Comparison of ENCODE assay signal across 26 cellular contexts in the genomic region with DNA sequence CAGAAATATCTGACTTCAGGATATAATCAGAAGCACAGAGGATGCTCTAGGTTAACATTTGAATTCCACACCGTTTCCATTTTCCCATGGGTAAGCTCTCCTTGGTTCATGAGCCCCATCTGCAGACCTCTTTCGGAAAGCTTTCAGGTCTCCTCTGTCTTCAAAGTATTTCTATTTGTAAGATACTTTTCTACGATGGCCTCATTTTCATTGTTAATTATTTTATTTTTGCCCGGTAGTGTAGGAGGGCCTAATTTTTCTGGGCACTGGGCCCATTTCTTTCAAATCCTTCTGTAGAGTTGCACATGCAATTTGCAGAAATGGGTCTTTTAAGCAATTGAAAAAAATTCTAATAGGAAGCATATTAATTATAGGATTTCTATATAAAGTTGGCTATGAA. TPM values are rescaled to one million over a fixed set of nuclear protein-coding genes. Genes with fewer than 3 reads are reported as not detected.
A peak's percentile ranks its signal among the peaks of the same experiment; 100 is the strongest.
DNase-seq lines count a peak whose midpoint lies in the region; ATAC-seq and TF ChIP-seq lines count a peak whose summit lies in the region.
"Had no signal": no experiment of that assay in that cellular context is flagged by ENCODE, and none has a peak within 500 bp of the region (broad histone marks: within the 10 kb centered on the region; RNA-seq: fewer than 3 reads in every experiment).

No MANE protein-coding gene starts in this region.

- no peak overlapping the region for H3K23ac ChIP-seq in H9 (ENCODE audit: insufficient read length, low read depth, low read length)

- no peaks in the 10 kb centered on the region for H3K9me3 Mint-ChIP-seq in H9
- H3K9me3 Mint-ChIP-seq: activated naive CD4-positive, alpha-beta T cell treated with anti-CD3 and anti-CD28 coated beads for 36 hours; CD14-positive monocyte; T-helper 1 cell treated with Interleukin-12 subunit alpha and Interleukin-12 subunit beta and Interleukin-4 antibody, amounts not matched to agents 30 μg/mL and 1 μg/mL, for 36 hours had no signal

- no CpG with 5 or more reads among the region's 4 CpGs for WGBS in H9 (ENCODE audit: extremely low coverage, insufficient read length, low lambda C conversion rate)
- WGBS in SK-N-SH (ENCODE audit: low lambda C conversion rate) = 79% methylated on average over 4 of the region's 4 CpGs

- peaks cover 22 to 80% (median 64%) of the 10 kb centered on the region in 3 experiments; a peak in 6 of 7 replicates for H3K36me3 Mint-ChIP-seq in H9 (ENCODE audit: insufficient read depth in 1 of 3, low read depth in 3 of 3)

- H4K91ac ChIP-seq in H9 (ENCODE audit: insufficient read length, low read depth, low read length) = no peak overlapping the region

- no peak overlapping the region for H4K5ac ChIP-seq in H9 (ENCODE audit: insufficient read length, low read depth, low read length)

- H3K4me1 Mint-ChIP-seq in H9 = peaks cover 27 to 46% of the 10 kb centered on the region in 2 experiments
- H3K4me1 Mint-ChIP-seq: activated CD4-positive, alpha-beta T cell treated with anti-CD3 and anti-CD28 coated beads for 36 hours; CD14-positive monocyte had no signal

- no peak for TF ChIP-seq EP300 in SK-N-SH (IDR thresholded peaks at IDR 0.05; ENCODE audit: borderline replicate concordance in 1 of 2, low read depth in 1 of 2, low read length in 1 of 2)

- peak overlapping the region; percentile 38 to 72 (median 40); a peak in 4 of 7 replicates for H3K27ac Mint-ChIP-seq in H9
- H3K27ac Mint-ChIP-seq: activated CD4-positive, alpha-beta T cell treated with anti-CD3 and anti-CD28 coated beads for 36 hours; activated naive CD4-positive, alpha-beta T cell treated with anti-CD3 and anti-CD28 coated beads for 36 hours; CD14-positive monocyte; T-helper 1 cell treated with Interleukin-12 subunit alpha and Interleukin-12 subunit beta and Interleukin-4 antibody, amounts not matched to agents 30 μg/mL and 1 μg/mL, for 36 hours had no signal

- no peaks in the 10 kb centered on the region for H3K27me3 ChIP-seq in H9 (ENCODE audit: insufficient read depth, low read length)
- H3K27me3 ChIP-seq in SK-N-SH (ENCODE audit: insufficient read depth) = no peaks in the 10 kb centered on the region
- no peaks in the 10 kb centered on the region for H3K27me3 ChIP-seq in PC-9 (ENCODE audit: insufficient read depth, low read depth)
- H3K27me3 ChIP-seq: esophagus squamous epithelium, heart right ventricle, MG63, neutrophil, SJSA1, transverse colon had no signal

- H2BK20ac ChIP-seq in H9 (ENCODE audit: low read depth, low read length, poor library complexity, severe bottlenecking) = no peak overlapping the region

- no peak overlapping the region for H3K4me3 Mint-ChIP-seq in H9
- H3K4me3 Mint-ChIP-seq: activated CD4-positive, alpha-beta T cell treated with anti-CD3 and anti-CD28 coated beads for 36 hours; activated naive CD4-positive, alpha-beta T cell treated with anti-CD3 and anti-CD28 coated beads for 36 hours; CD14-positive monocyte; T-helper 1 cell treated with Interleukin-12 subunit alpha and Interleukin-12 subunit beta and Interleukin-4 antibody, amounts not matched to agents 30 μg/mL and 1 μg/mL, for 36 hours had no signal

- H3K79me2 ChIP-seq in H9 (ENCODE audit: insufficient read depth, low read length) (0 out of 2 replicates have a peak, but pooled peaks cover 2% of the 10 kb centered on the region), SK-N-SH (ENCODE audit: insufficient read depth) (peaks cover 6% of the 10 kb centered on the region; the same call in 1 of the 2 replicates), PC-9 (ENCODE audit: low read depth) (peaks cover 14% of the 10 kb centered on the region; the same call in 1 of the 2 replicates)

- no peak overlapping the region for H3K18ac ChIP-seq in H9 (ENCODE audit: insufficient read length, low read depth, low read length)

- no peak overlapping the region for H2BK5ac ChIP-seq in H9 (ENCODE audit: insufficient read length, low read length)

- H3K9me2 ChIP-seq in SK-N-SH (no peaks in the 10 kb centered on the region), PC-9 (ENCODE audit: insufficient read depth) (no peaks in the 10 kb centered on the region)

- TF ChIP-seq RAD21 in SK-N-SH (IDR thresholded peaks at IDR 0.05; ENCODE audit: low read length) = peak; percentile 45

- H3K9me3 ChIP-seq in H9 (ENCODE audit: control insufficient read depth, low read depth, low read length) (no peaks in the 10 kb centered on the region), SK-N-SH (no peaks in the 10 kb centered on the region), PC-9 (ENCODE audit: insufficient read depth, low read depth) (no peaks in the 10 kb centered on the region)
- H3K9me3 ChIP-seq: esophagus squamous epithelium, heart right ventricle, MG63, neutrophil, psoas muscle, SJSA1, transverse colon had no signal

- BruUV-seq in PC-9 (replicated peaks; lab: Mats Ljungman, UMichigan) = no TSS peak

- in situ Hi-C loops in GM13976 (cut with MboI; ENCODE audit: low sequenced_read_pairs, unreplicated experiment) = no loop called here

- intact Hi-C loops in PC-9 (cut with micrococcal nuclease; ENCODE audit: unreplicated experiment) = no loop called here

- no peaks in the 10 kb centered on the region for H4K20me1 ChIP-seq in H9 (ENCODE audit: control insufficient read depth, insufficient read depth, insufficient read length)
- H4K20me1 ChIP-seq in SK-N-SH (ENCODE audit: insufficient read depth) = no peaks in the 10 kb centered on the region
- H4K20me1 ChIP-seq in PC-9 (ENCODE audit: insufficient read depth) = peaks cover 32% of the 10 kb centered on the region

- no peaks in the 10 kb centered on the region for H3K79me1 ChIP-seq in H9 (ENCODE audit: insufficient read depth, low read depth, low read length, poor library complexity, severe bottlenecking)

- no peak overlapping the region for H2AK5ac ChIP-seq in H9 (ENCODE audit: insufficient read length, low read length)

- H2BK120ac ChIP-seq in H9 (ENCODE audit: low read depth, low read length, poor library complexity, severe bottlenecking) = no peak overlapping the region

- no peak for ATAC-seq in HG02840 (IDR thresholded peaks at IDR 0.05; ENCODE audit: low FRiP score, unreplicated experiment)
- ATAC-seq: activated CD4-positive, alpha-beta T cell treated with anti-CD3 and anti-CD28 coated beads for 36 hours; heart right ventricle; psoas muscle had no signal

- no peak overlapping the region for H3T11ph ChIP-seq in H9 (ENCODE audit: low read length)

- H3F3A ChIP-seq in SK-N-SH (replicated peaks; ENCODE audit: insufficient read depth) (peaks cover 3% of the 10 kb centered on the region), PC-9 (ENCODE audit: insufficient read depth, low read depth) (peaks cover 37% of the 10 kb centered on the region)

- H3K27ac ChIP-seq in H9 (ENCODE audit: insufficient read length, low read depth, low read length) (no peak overlapping the region), SK-N-SH (ENCODE audit: low read depth in 2 of 2, low read length in 1 of 2) (no peak overlapping the region; a peak in 1 of 4 replicates), PC-9 (no peak overlapping the region)
- H3K27ac ChIP-seq: esophagus squamous epithelium, GM23248, heart right ventricle, neutrophil, psoas muscle, SJSA1, transverse colon had no signal

- no peak overlapping the region for H3K4ac ChIP-seq in H9 (ENCODE audit: low read depth, low read length)

- H3K14ac ChIP-seq in H9 (ENCODE audit: insufficient read depth, low read length) = no peak overlapping the region

- H2BK12ac ChIP-seq in H9 (ENCODE audit: insufficient read length, low read depth, low read length) = no peak overlapping the region

- H3K4me3 ChIP-seq in SK-N-SH (ENCODE audit: low read depth in 2 of 2, low read length in 1 of 2) (no peak overlapping the region), fibroblast of pulmonary artery (replicated peaks; ENCODE audit: low read depth, low read length) (no peak overlapping the region), PC-9 (no peak overlapping the region)
- H3K4me3 ChIP-seq: esophagus squamous epithelium, GM23248, heart right ventricle, MG63, psoas muscle, SJSA1, transverse colon had no signal

- no peak overlapping the region for H3K56ac ChIP-seq in H9 (ENCODE audit: insufficient read length, low read depth, low read length)

- POLR2A ChIA-PET in SK-N-SH (lab: Yijun Ruan, JAX) = no interaction called here
- POLR2A ChIA-PET in PC-9 (lab: Charles Lee; ENCODE audit: unreplicated experiment) = no interaction called here

- DNase-seq in Ammon's horn (ENCODE audit: low spot score) (peak; percentile 9), H9 (no peak), SK-N-SH (no peak), fibroblast of pulmonary artery (ENCODE audit: low read depth) (peak; percentile 8), PC-9 (no peak), GM13976 (ENCODE audit: low spot score) (no peak)
- no peak for DNase-seq in activated T-cell treated with anti-CD3 and anti-CD28 coated beads, Interleukin-2, amount 50 U/mL, for 48 hours
- DNase-seq: activated CD4-positive, alpha-beta T cell treated with anti-CD3 and anti-CD28 coated beads for 36 hours; activated naive CD4-positive, alpha-beta T cell treated with anti-CD3 and anti-CD28 coated beads for 36 hours; activated T-cell treated with anti-CD3 and anti-CD28 coated beads, Interleukin-2, amount 50 U/mL, for 1 hour; cortex of kidney; esophagus squamous epithelium; GM23248; heart right ventricle; KBM-7; mesenchymal stem cell; MG63; NCI-H1436 treated with DMSO at 0.1 percent for 48 hours; NCI-H226; psoas muscle; transverse colon had no signal

- no peak overlapping the region for H4K8ac ChIP-seq in H9 (replicated peaks; ENCODE audit: insufficient read length, low read depth, low read length)

- peaks cover 5% of the 10 kb centered on the region for H3K4me1 ChIP-seq in H9 (ENCODE audit: insufficient read depth, low read length)
- H3K4me1 ChIP-seq in SK-N-SH (ENCODE audit: control insufficient read depth in 1 of 2, insufficient read depth in 2 of 2, low read depth in 1 of 2, low read length in 1 of 2) = peaks cover 0 to 48% of the 10 kb centered on the region in 2 experiments; a peak in 2 of 4 replicates
- H3K4me1 ChIP-seq in PC-9 (replicated peaks; ENCODE audit: insufficient read depth) = no peaks in the 10 kb centered on the region
- H3K4me1 ChIP-seq: esophagus squamous epithelium, psoas muscle, SJSA1, transverse colon had no signal

- H2BK15ac ChIP-seq in H9 (ENCODE audit: low read depth, low read length) = no peak overlapping the region

- H3K4me2 ChIP-seq in H9 (ENCODE audit: insufficient read depth, insufficient read length, low read length) = no peak overlapping the region
- H3K4me2 ChIP-seq in SK-N-SH = no peak overlapping the region
- H3K4me2 ChIP-seq in PC-9 = no peak overlapping the region

- H3K27me3 Mint-ChIP-seq in H9 (ENCODE audit: low read depth) = no peaks in the 10 kb centered on the region
- H3K27me3 Mint-ChIP-seq: activated CD4-positive, alpha-beta T cell treated with anti-CD3 and anti-CD28 coated beads for 36 hours had no signal

- H3K9ac ChIP-seq in H9 (ENCODE audit: extremely low read depth, insufficient read length, low read length) (no peak overlapping the region), SK-N-SH (no peak overlapping the region)
- H3K9ac ChIP-seq: GM23248 had no signal

- H3K36me3 ChIP-seq in SK-N-SH (replicated peaks in 1 of 2; ENCODE audit: control insufficient read depth in 1 of 2, insufficient read depth in 2 of 2, low read length in 1 of 2) (peaks cover 70 to 90% of the 10 kb centered on the region in 2 experiments), PC-9 (ENCODE audit: low read depth) (peaks cover 78% of the 10 kb centered on the region)

- H2AFZ ChIP-seq in H9 (ENCODE audit: low read length) (no peak overlapping the region), SK-N-SH (ENCODE audit: low read depth) (no peak overlapping the region), PC-9 (no peak overlapping the region)
- H2AFZ ChIP-seq: GM23248 had no signal

- CTCF ChIA-PET in SK-N-SH (lab: Yijun Ruan, JAX) (interaction anchor here (0.9 to 10.8 kb wide), 6 partner anchors 10 to 365 kb away, joined by 3 to 77 read pairs (median 4); no protein-coding TSS in a partner anchor), PC-9 (lab: Charles Lee) (no interaction called here)

- no peak for TF ChIP-seq CTCF in H9 (conservative IDR thresholded peaks at IDR 0.05)
- no peak for TF ChIP-seq CTCF in SK-N-SH (IDR thresholded peaks at IDR 0.05)
- TF ChIP-seq CTCF in fibroblast of pulmonary artery (IDR thresholded peaks at IDR 0.05; ENCODE audit: low read length, missing control alignments) = no peak
- no peak for TF ChIP-seq CTCF in PC-9 (conservative IDR thresholded peaks at IDR 0.05)
- no peak for TF ChIP-seq CTCF in GM13976 (IDR thresholded peaks at IDR 0.05; ENCODE audit: borderline replicate concordance, control extremely low read depth, extremely low read depth, insufficient read depth, missing control alignments)

- no peaks in the 10 kb centered on the region for H3K23me2 ChIP-seq in H9 (ENCODE audit: insufficient read length, low read depth, low read length, poor library complexity, severe bottlenecking)

RNA-seq across cellular contexts. Expression of a gene that starts 53.8 kb away (rescaled TPM):
- total RNA-seq in H9 (2021) (182 and 183 TPM in 2 replicates), PC-9 (2021) (133 and 149 TPM in 2 replicates)
- polyA plus RNA-seq in SK-N-SH (2012; rRNA removed) = 31.4 and 38.8 TPM in 2 replicates
- polyA plus RNA-seq in SK-N-SH (2012; cell fraction: cytosol; rRNA removed) = 44.8 and 52.2 TPM in 2 replicates
- polyA plus RNA-seq in SK-N-SH (2012; cell fraction: nucleus; rRNA removed) = 33.2 and 52.7 TPM in 2 replicates

Comparison
In these comparisons a context has a peak if more than half of its experiments do, and no peak if none do; other contexts are left out.
1. DNase-seq: peak in Ammon's horn (single experiment) and fibroblast of pulmonary artery (single experiment); none in H9 (single experiment), SK-N-SH (single experiment), PC-9 (0 of 2), GM13976 (single experiment) and activated T-cell treated with anti-CD3 and anti-CD28 coated beads, Interleukin-2, amount 50 U/mL, for 48 hours (0 of 2).